22 cellular contexts compared by ENCODE assay signal in the genomic region with DNA sequence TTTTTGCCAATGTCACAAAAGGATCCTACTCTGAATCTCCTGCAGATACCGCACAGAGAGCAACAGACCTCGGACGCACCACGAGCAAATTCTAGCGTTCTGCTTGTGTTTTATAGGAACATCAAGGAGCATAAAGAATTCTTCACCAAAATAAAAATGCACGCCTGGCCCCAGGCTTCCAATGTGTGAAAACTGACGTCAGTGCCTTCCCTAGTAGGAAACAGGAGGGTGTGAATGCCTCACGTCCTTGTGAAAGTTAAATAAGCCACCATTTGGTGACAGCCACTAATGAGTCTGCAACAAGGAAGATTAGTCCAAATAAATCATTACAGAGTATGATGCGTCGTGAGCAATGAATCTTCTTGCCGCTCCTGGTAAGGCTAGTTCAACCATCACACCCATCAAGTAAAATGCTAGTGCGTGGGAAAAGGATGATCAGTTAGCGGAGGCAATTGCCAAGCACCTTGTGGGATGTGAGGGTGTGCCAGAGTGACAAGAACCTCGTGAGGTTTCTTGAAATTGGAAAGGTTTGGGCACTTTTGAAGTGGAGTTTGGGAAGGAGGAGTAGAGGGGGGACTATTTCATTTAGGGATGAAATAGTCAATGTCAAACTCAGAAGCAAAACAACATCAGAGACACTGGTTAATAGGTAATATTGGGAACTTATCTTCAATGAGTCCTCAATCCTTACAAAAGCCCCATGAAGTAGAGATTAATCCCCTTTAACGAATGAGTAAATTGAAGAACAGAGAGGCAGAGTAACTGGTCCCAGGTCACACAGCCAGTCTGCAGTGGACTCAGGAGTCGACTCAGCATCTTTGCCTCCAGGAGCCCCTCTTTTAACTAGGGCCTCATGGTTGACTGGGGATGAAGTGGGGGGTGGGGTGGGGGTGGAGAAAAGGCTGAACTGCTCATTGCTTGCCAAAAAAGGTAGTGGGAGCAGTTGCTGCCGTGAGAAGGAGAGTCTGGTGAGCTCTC.
DNase-seq lines count a peak whose midpoint lies in the region; ATAC-seq, FAIRE-seq and TF ChIP-seq lines count a peak whose summit lies in the region.
"Had no signal": no experiment of that assay in that cellular context is flagged by ENCODE, and none has a peak within 500 bp of the region (broad histone marks: within the 10 kb centered on the region; RNA-seq: fewer than 3 reads in every experiment).

No MANE protein-coding gene starts in this region.

- H3K23ac ChIP-seq in H1 (ENCODE audit: insufficient read length), result no peak overlapping the region

- H4K8ac ChIP-seq in H1 (ENCODE audit: extremely low read depth, insufficient read depth, low read length), result no peak overlapping the region

- peak overlapping the region; percentile 17 for H3K9ac ChIP-seq in HUES6 (ENCODE audit: low read length)
- no peak overlapping the region for H3K9ac ChIP-seq in H1 (replicated peaks in 1 of 4; ENCODE audit: extremely low read depth in 1 of 4, low read depth in 3 of 4, low read length in 3 of 4)
- no peak overlapping the region for H3K9ac ChIP-seq in colonic mucosa (ENCODE audit: low read depth in 2 of 2, low read length in 2 of 2)

- H4K5ac ChIP-seq in H1 (ENCODE audit: insufficient read length, low read depth, low read length), result no peak overlapping the region

- H3K14ac ChIP-seq in H1 (ENCODE audit: insufficient read length), result no peak overlapping the region

- H3K4me1 ChIP-seq in HUES6 (ENCODE audit: control insufficient read depth, insufficient read depth, low read length), result peaks cover 8% of the 10 kb centered on the region; the same call in 1 of the 2 replicates
- peaks cover 0 to 4% (median 1%) of the 10 kb centered on the region in 4 experiments; a peak in 2 of 7 replicates for H3K4me1 ChIP-seq in H1 (replicated peaks in 1 of 4; ENCODE audit: control insufficient read depth in 3 of 4, insufficient read depth in 4 of 4, low read length in 3 of 4)
- no peaks in the 10 kb centered on the region for H3K4me1 ChIP-seq in upper lobe of left lung
- no peaks in the 10 kb centered on the region for H3K4me1 ChIP-seq in colonic mucosa
- H3K4me1 ChIP-seq: SJSA1 had no signal

- H3K27ac ChIP-seq in HUES6 (ENCODE audit: low read depth, low read length) (no peak overlapping the region), H1 (ENCODE audit: low read depth, low read length) (no peak overlapping the region), upper lobe of left lung (no peak overlapping the region), colonic mucosa (no peak overlapping the region)
- H3K27ac ChIP-seq: SJSA1 had no signal

- TF ChIP-seq EP300 in H1 (IDR thresholded peaks at IDR 0.05; ENCODE audit: borderline replicate concordance in 1 of 2, low read depth in 2 of 2, low read length in 2 of 2) (no peak), upper lobe of left lung (IDR thresholded peaks at IDR 0.05) (no peak)

- CTCF ChIA-PET in H1 (lab: Charles Lee; ENCODE audit: partially characterized antibody), result no interaction called here

- H3K9me3 ChIP-seq in HUES6 (ENCODE audit: control insufficient read depth, insufficient read depth, low read depth, low read length) (0 out of 2 replicates have a peak, but pooled peaks cover 7% of the 10 kb centered on the region), H1 (ENCODE audit: insufficient read depth in 2 of 2, low read depth in 1 of 2, low read length in 1 of 2) (no peaks in the 10 kb centered on the region), upper lobe of left lung (no peaks in the 10 kb centered on the region), colonic mucosa (no peaks in the 10 kb centered on the region)
- H3K9me3 ChIP-seq: SJSA1 had no signal

- DNase-seq in D341Med (ENCODE audit: low spot score), result peak; percentile 51
- no peak for DNase-seq in H1 (ENCODE audit: low read depth in 1 of 2, low spot score in 2 of 2)
- DNase-seq in putamen (ENCODE audit: low spot score), result peak; percentile 19
- DNase-seq in upper lobe of left lung, result no peak
- DNase-seq in NCI-H1092 treated with DMSO at 0.1 percent for 48 hours (lab: John Stamatoyannopoulos, UW), result no peak
- DNase-seq in colonic mucosa, result no peak
- DNase-seq: Karpas-422; NCI-H1092; NCI-H1436; NCI-H187; NCI-H2081 treated with DMSO at 0.1 percent for 48 hours; NCI-H2171; NCI-H226; NCI-H510A treated with DMSO at 0.1 percent for 48 hours; NCI-H748 treated with DMSO at 0.1 percent for 48 hours; NK-92 treated with Interleukin-12 subunit alpha and Interleukin-12 subunit beta, amount 100 ng/mL, for 24 hours; PC-3 had no signal

- no peak overlapping the region for H2BK5ac ChIP-seq in H1 (ENCODE audit: low read depth, low read length)

- no peaks in the 10 kb centered on the region for H3K79me1 ChIP-seq in H1 (ENCODE audit: low read depth, low read length)

- H3K4me2 ChIP-seq in H1 (ENCODE audit: insufficient read depth in 1 of 2, low read depth in 2 of 2, low read length in 2 of 2), result no peak overlapping the region

- H4K20me1 ChIP-seq in H1 (replicated peaks in 1 of 2; ENCODE audit: control insufficient read depth in 1 of 2, insufficient read depth in 2 of 2, low read length in 2 of 2), result no peaks in the 10 kb centered on the region

- no peaks in the 10 kb centered on the region for H3K27me3 ChIP-seq in HUES6 (ENCODE audit: control insufficient read depth, insufficient read depth, low read length)
- no peaks in the 10 kb centered on the region for H3K27me3 ChIP-seq in H1 (replicated peaks in 1 of 4; ENCODE audit: control insufficient read depth in 3 of 4, extremely low read depth in 1 of 4, insufficient read depth in 3 of 4, low read length in 3 of 4)
- H3K27me3 ChIP-seq in upper lobe of left lung, result no peaks in the 10 kb centered on the region
- no peaks in the 10 kb centered on the region for H3K27me3 ChIP-seq in colonic mucosa
- H3K27me3 ChIP-seq: SJSA1 had no signal

- no peak for ATAC-seq in upper lobe of left lung (ENCODE audit: low FRiP score in 2 of 2)
- ATAC-seq: HCT116, PC-3 had no signal

- no peak for FAIRE-seq in H1 (lab: Jason Lieb, UNC)
- FAIRE-seq: D721Med, G401.6 had no signal

- no peak overlapping the region for H3K56ac ChIP-seq in H1 (replicated peaks; ENCODE audit: insufficient read length, low read depth, low read length)

- H3K36me3 ChIP-seq in HUES6 (ENCODE audit: control insufficient read depth, insufficient read depth, low read length) (no peaks in the 10 kb centered on the region), H1 (ENCODE audit: control insufficient read depth in 2 of 4, insufficient read depth in 4 of 4, low read length in 3 of 4) (no peaks in the 10 kb centered on the region), upper lobe of left lung (peaks cover 0 to 4% (median 0%) of the 10 kb centered on the region in 4 donors), colonic mucosa (no peaks in the 10 kb centered on the region)
- H3K36me3 ChIP-seq: SJSA1 had no signal

- H2BK15ac ChIP-seq in H1 (ENCODE audit: low read length), result no peak overlapping the region

- no peak overlapping the region for H2AK5ac ChIP-seq in H1 (ENCODE audit: low read depth, low read length)

- no peak overlapping the region for H2AFZ ChIP-seq in H1 (ENCODE audit: low read length)

- H3K4ac ChIP-seq in H1 (replicated peaks; ENCODE audit: insufficient read length, low read depth, low read length), result no peak overlapping the region

- POLR2A ChIA-PET in H1 (lab: Charles Lee; ENCODE audit: partially characterized antibody), result no interaction called here

- no peaks in the 10 kb centered on the region for H3K79me2 ChIP-seq in H1 (ENCODE audit: control insufficient read depth in 1 of 2, insufficient read depth in 2 of 2, low read length in 2 of 2)

- H3K4me3 ChIP-seq in HUES6 (ENCODE audit: low read depth, low read length), result no peak overlapping the region
- no peak overlapping the region for H3K4me3 ChIP-seq in H1 (ENCODE audit: extremely low read depth in 1 of 4, insufficient read depth in 2 of 4, low read depth in 3 of 4, low read length in 4 of 4)
- no peak overlapping the region for H3K4me3 ChIP-seq in upper lobe of left lung
- no peak overlapping the region for H3K4me3 ChIP-seq in colonic mucosa
- H3K4me3 ChIP-seq: SJSA1 had no signal

- intact Hi-C loops in colonic mucosa (cut with DNase I), result no loop called here

- 85% methylated on average over 17 of the region's 17 CpGs; no CpG with 5 or more reads in 1 of the 2 experiments for WGBS in H1 (ENCODE audit: extremely low coverage in 1 of 2, insufficient coverage in 1 of 2, insufficient read length in 1 of 2, insufficient replicate concordance in 2 of 2, low coverage in 1 of 2, low lambda C conversion rate in 2 of 2, missing lambda C conversion rate in 1 of 2), 2 experiments
- WGBS in upper lobe of left lung, 2 donors, result 77 to 87% methylated on average over 17 of the region's 17 CpGs

- TF ChIP-seq CTCF in H1 (IDR thresholded peaks at IDR 0.05; ENCODE audit: control extremely low read depth in 1 of 3, insufficient read depth in 1 of 3, low read depth in 1 of 3, low read length in 3 of 3), result no peak
- no peak for TF ChIP-seq CTCF in upper lobe of left lung (IDR thresholded peaks at IDR 0.05)
- no peak for TF ChIP-seq CTCF in colonic mucosa (IDR thresholded peaks at IDR 0.05)

- H3K23me2 ChIP-seq in H1 (ENCODE audit: low read depth, low read length), result no peaks in the 10 kb centered on the region

- H2BK12ac ChIP-seq in H1 (ENCODE audit: low read depth, low read length), result no peak overlapping the region

- H2BK20ac ChIP-seq in H1 (ENCODE audit: low read length), result no peak overlapping the region

- TF ChIP-seq RAD21 in H1 (IDR thresholded peaks at IDR 0.05 in 1 of 2, conservative IDR thresholded peaks at IDR 0.05 in 1 of 2; ENCODE audit: low read depth in 2 of 2, low read length in 2 of 2), result no peak

- TF ChIP-seq POLR2A in H1 (IDR thresholded peaks at IDR 0.05; ENCODE audit: control extremely low read depth in 1 of 2, low read depth in 2 of 2, low read length in 2 of 2) (no peak), upper lobe of left lung (IDR thresholded peaks at IDR 0.05) (no peak)

- H2BK120ac ChIP-seq in H1 (replicated peaks; ENCODE audit: low read depth, low read length), result no peak overlapping the region

- no peak overlapping the region for H4K91ac ChIP-seq in H1 (replicated peaks; ENCODE audit: insufficient read length, low read length)

- no peak overlapping the region for H3K18ac ChIP-seq in H1 (ENCODE audit: extremely low read depth, low read length)

TF ChIP-seq in H1, 55 proteins besides CTCF, POLR2A, EP300 and RAD21:
- peak; percentile 61; the same call in 1 of the 2 replicates for TF ChIP-seq MAFK (IDR thresholded peaks at IDR 0.05; ENCODE audit: low read depth, low read length)
- peak; percentile 72; the same call in 1 of the 2 replicates for TF ChIP-seq KDM1A (IDR thresholded peaks at IDR 0.05; ENCODE audit: borderline replicate concordance, low read length)
- TF ChIP-seq BACH1 (IDR thresholded peaks at IDR 0.05; ENCODE audit: low read length), result 0 out of 2 replicates have a peak, but pooled peaks have one; percentile 37
- TF ChIP-seq SP2 (IDR thresholded peaks at IDR 0.05; ENCODE audit: low read length), result no peak
- no peak for TF ChIP-seq YY1 (IDR thresholded peaks at IDR 0.05; ENCODE audit: low read depth, low read length)
- no peak for TF ChIP-seq GTF2F1 (IDR thresholded peaks at IDR 0.05; ENCODE audit: borderline replicate concordance, low read depth, low read length)

Comparison
In these comparisons a context has a peak if more than half of its experiments do, and no peak if none do; other contexts are left out.
1. DNase-seq: peak in D341Med (single experiment) and putamen (single experiment); none in H1 (0 of 2), upper lobe of left lung (0 of 2), NCI-H1092 treated with DMSO at 0.1 percent for 48 hours (single experiment) and colonic mucosa (single experiment).